Comparison of ENCODE assay signal across 39 cellular contexts in genomic region chr22:36893262-36893661, GRCh38. TPM values are rescaled to one million over a fixed set of nuclear protein-coding genes. Genes with fewer than 3 reads are reported as not detected.
"Had no signal": no experiment of that assay in that cellular context is flagged by ENCODE, and none has a peak within 500 bp of the region (broad histone marks: within the 10 kb centered on the region; RNA-seq: fewer than 3 reads in every experiment).

No MANE protein-coding gene starts in this region.

- H3K4me1 Mint-ChIP-seq: activated B cell treated with CpG ODN at 0.5 μM for 24 hours; activated CD4-positive, alpha-beta T cell treated with anti-CD3 and anti-CD28 coated beads for 36 hours; activated naive CD4-positive, alpha-beta T cell treated with anti-CD3 and anti-CD28 coated beads, Interleukin-2, amount 10 ng/mL, durations not matched to agents 7 days and 5 days; activated naive CD4-positive, alpha-beta T cell treated with anti-CD3 and anti-CD28 coated beads, Interleukin-2, amount 50 U/mL, for 24 hours; activated naive CD8-positive, alpha-beta T cell treated with anti-CD3 and anti-CD28 coated beads for 36 hours; central memory CD8-positive, alpha-beta T cell had no signal

- H3K4me1 ChIP-seq: adrenal gland, body of pancreas, breast epithelium had no signal

- DNase-seq: activated B cell treated with CpG ODN at 0.5 μM for 24 hours; activated CD4-positive, alpha-beta memory T cell treated with anti-CD3 and anti-CD28 coated beads, Interleukin-2, amount 10 ng/mL, durations not matched to agents 7 days and 5 days; activated CD4-positive, alpha-beta T cell treated with anti-CD3 and anti-CD28 coated beads for 1 hour; activated CD4-positive, alpha-beta T cell treated with anti-CD3 and anti-CD28 coated beads for 36 hours; activated CD4-positive, alpha-beta T cell treated with anti-CD3 and anti-CD28 coated beads for 48 hours; activated CD4-positive, alpha-beta T cell treated with anti-CD3 and anti-CD28 coated beads, Interleukin-2, amount 10 ng/mL, durations not matched to agents 7 days and 5 days; activated CD4-positive, alpha-beta T cell treated with anti-CD3 and anti-CD28 coated beads, Interleukin-2, amount 50 U/mL, for 48 hours; activated CD8-positive, alpha-beta memory T cell treated with anti-CD3 and anti-CD28 coated beads for 24 hours; activated CD8-positive, alpha-beta memory T cell treated with anti-CD3 and anti-CD28 coated beads, Interleukin-2, amount 10 ng/mL, durations not matched to agents 7 days and 5 days; activated CD8-positive, alpha-beta memory T cell treated with anti-CD3 and anti-CD28 coated beads, Interleukin-2, amount 50 U/mL, for 48 hours; activated CD8-positive, alpha-beta T cell treated with anti-CD3 and anti-CD28 coated beads, Interleukin-2, amount 10 ng/mL, durations not matched to agents 7 days and 5 days; activated effector memory CD4-positive, alpha-beta T cell treated with Interleukin-2 at 50 U/mL for 16 hours; activated gamma-delta T cell; activated naive CD4-positive, alpha-beta T cell treated with anti-CD3 and anti-CD28 coated beads, Interleukin-2, amount 10 ng/mL, durations not matched to agents 7 days and 5 days; activated naive CD4-positive, alpha-beta T cell treated with Interleukin-2 at 50 U/mL for 16 hours; activated naive CD8-positive, alpha-beta T cell treated with anti-CD3 and anti-CD28 coated beads for 36 hours; activated T-cell treated with anti-CD3 and anti-CD28 coated beads, Interleukin-2, amount 50 U/mL, for 24 hours; activated T-cell treated with anti-CD3 and anti-CD28 coated beads, Interleukin-2, amount 50 U/mL, for 48 hours; adrenal gland; amniotic stem cell; aorta; body of pancreas; brain microvascular endothelial cell; caudate nucleus; cerebellar nuclear complex; T-helper 1 cell; T-helper 2 cell; T-helper 9 cell had no signal

- H3K27me3 ChIP-seq: body of pancreas, brain microvascular endothelial cell, breast epithelium had no signal

- H3K36me3 Mint-ChIP-seq: activated naive CD4-positive, alpha-beta T cell treated with anti-CD3 and anti-CD28 coated beads, Interleukin-2, amount 10 ng/mL, durations not matched to agents 7 days and 5 days; activated naive CD8-positive, alpha-beta T cell treated with anti-CD3 and anti-CD28 coated beads for 36 hours had no signal

- H3K9me3 ChIP-seq: adrenal gland, body of pancreas had no signal

- H3K9me3 Mint-ChIP-seq: central memory CD8-positive, alpha-beta T cell had no signal

- H3K27ac Mint-ChIP-seq: activated B cell treated with CpG ODN at 0.5 μM for 24 hours; activated CD4-positive, alpha-beta memory T cell treated with anti-CD3 and anti-CD28 coated beads, Interleukin-2, amount 10 ng/mL, durations not matched to agents 7 days and 5 days; activated CD4-positive, alpha-beta T cell treated with anti-CD3 and anti-CD28 coated beads for 36 hours; activated CD4-positive, alpha-beta T cell treated with anti-CD3 and anti-CD28 coated beads, Interleukin-2, amount 10 ng/mL, durations not matched to agents 7 days and 5 days; activated CD8-positive, alpha-beta memory T cell treated with anti-CD3 and anti-CD28 coated beads, Interleukin-2, amount 10 ng/mL, durations not matched to agents 7 days and 5 days; activated CD8-positive, alpha-beta T cell treated with anti-CD3 and anti-CD28 coated beads, Interleukin-2, amount 10 ng/mL, durations not matched to agents 7 days and 5 days; activated naive CD4-positive, alpha-beta T cell treated with anti-CD3 and anti-CD28 coated beads, Interleukin-2, amount 10 ng/mL, durations not matched to agents 7 days and 5 days; activated naive CD4-positive, alpha-beta T cell treated with anti-CD3 and anti-CD28 coated beads, Interleukin-2, amount 50 U/mL, for 24 hours; activated naive CD8-positive, alpha-beta T cell treated with anti-CD3 and anti-CD28 coated beads for 36 hours; activated T-cell treated with anti-CD3 and anti-CD28 coated beads, Interleukin-2, amount 50 U/mL, for 24 hours; activated T-helper 2 cell treated with anti-CD3 and anti-CD28 coated beads, Interferon-gamma antibody, Interleukin-2, Interleukin-4, amounts not matched to agents 10 μg/mL and 5 μg/mL and 100 μg/mL, durations not matched to agents 14 hours and 24 hours and 36 hours; T-helper 1 cell treated with Interleukin-12 subunit alpha and Interleukin-12 subunit beta and Interleukin-4 antibody, amounts not matched to agents 30 μg/mL and 1 μg/mL, for 36 hours; T-helper 2 cell treated with Interferon-gamma antibody and Interleukin-4, amounts not matched to agents 5 μg/mL and 100 μg/mL, for 36 hours had no signal

- ATAC-seq: activated CD4-positive, alpha-beta T cell treated with anti-CD3 and anti-CD28 coated beads for 36 hours; activated CD4-positive, CD25-positive, alpha-beta regulatory T cell treated with anti-CD3 and anti-CD28 coated beads, Interleukin-2, amount 50 U/mL, for 24 hours; activated CD8-positive, alpha-beta memory T cell treated with anti-CD3 and anti-CD28 coated beads, Interleukin-2, amount 10 ng/mL, durations not matched to agents 7 days and 5 days; activated CD8-positive, alpha-beta T cell treated with anti-CD3 and anti-CD28 coated beads, Interleukin-2, amount 10 ng/mL, durations not matched to agents 7 days and 5 days; body of pancreas had no signal

- H3K36me3 ChIP-seq: adrenal gland, brain microvascular endothelial cell, breast epithelium had no signal

- H3K4me3 ChIP-seq: adrenal gland, body of pancreas, breast epithelium had no signal

- H3K4me3 Mint-ChIP-seq: activated B cell treated with CpG ODN at 0.5 μM for 24 hours; activated CD4-positive, alpha-beta memory T cell treated with anti-CD3 and anti-CD28 coated beads, Interleukin-2, amount 10 ng/mL, durations not matched to agents 7 days and 5 days; activated CD4-positive, alpha-beta T cell treated with anti-CD3 and anti-CD28 coated beads for 36 hours; activated CD4-positive, alpha-beta T cell treated with anti-CD3 and anti-CD28 coated beads, Interleukin-2, amount 10 ng/mL, durations not matched to agents 7 days and 5 days; activated CD8-positive, alpha-beta memory T cell treated with anti-CD3 and anti-CD28 coated beads, Interleukin-2, amount 10 ng/mL, durations not matched to agents 7 days and 5 days; activated CD8-positive, alpha-beta T cell treated with anti-CD3 and anti-CD28 coated beads, Interleukin-2, amount 10 ng/mL, durations not matched to agents 7 days and 5 days; activated naive CD4-positive, alpha-beta T cell treated with anti-CD3 and anti-CD28 coated beads, Interleukin-2, amount 10 ng/mL, durations not matched to agents 7 days and 5 days; activated naive CD4-positive, alpha-beta T cell treated with anti-CD3 and anti-CD28 coated beads, Interleukin-2, amount 50 U/mL, for 24 hours; activated naive CD8-positive, alpha-beta T cell treated with anti-CD3 and anti-CD28 coated beads for 36 hours; activated T-cell treated with anti-CD3 and anti-CD28 coated beads, Interleukin-2, amount 50 U/mL, for 24 hours; central memory CD8-positive, alpha-beta T cell; T-helper 1 cell treated with Interleukin-12 subunit alpha and Interleukin-12 subunit beta and Interleukin-4 antibody, amounts not matched to agents 30 μg/mL and 1 μg/mL, for 36 hours; T-helper 2 cell treated with Interferon-gamma antibody and Interleukin-4, amounts not matched to agents 5 μg/mL and 100 μg/mL, for 36 hours had no signal

- FAIRE-seq: astrocyte, TTC549 had no signal

- H3K27ac ChIP-seq: adrenal gland, body of pancreas, brain microvascular endothelial cell, breast epithelium, VCaP had no signal

- H3K27me3 Mint-ChIP-seq: activated B cell treated with CpG ODN at 0.5 μM for 24 hours; activated T-cell treated with anti-CD3 and anti-CD28 coated beads, Interleukin-2, amount 50 U/mL, for 24 hours had no signal

RNA-seq across cellular contexts. Expression of gene NCF4, which starts 32.5 kb away (rescaled TPM):
- total RNA-seq: astrocyte, chondrocyte had no signal
